Comparison of ENCODE assay signal across 28 cellular contexts in the genomic region with DNA sequence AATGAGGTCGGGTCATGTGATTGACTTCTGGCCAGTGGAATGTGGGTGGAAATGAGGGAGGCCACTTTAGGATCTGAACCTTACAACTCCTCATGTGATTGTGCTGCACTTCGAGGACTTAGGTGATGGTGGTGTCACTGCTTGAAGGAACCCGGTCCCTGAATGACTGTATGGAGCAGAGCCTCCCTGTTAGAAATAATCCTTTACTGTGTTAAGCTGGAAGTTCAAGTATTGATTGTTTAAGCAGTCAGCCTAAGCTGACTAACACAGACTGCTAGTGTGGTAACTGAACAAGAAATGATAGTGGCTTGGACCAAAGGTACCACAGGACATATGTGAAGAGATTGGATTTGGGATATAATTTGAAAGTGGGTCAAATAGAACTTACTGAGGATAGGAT.
"Had no signal": no experiment of that assay in that cellular context is flagged by ENCODE, and none has a peak within 500 bp of the region (broad histone marks: within the 10 kb centered on the region; RNA-seq: fewer than 3 reads in every experiment).

No MANE protein-coding gene starts in this region.

- H3K27me3 ChIP-seq: colonic mucosa, gastroesophageal sphincter, heart left ventricle, hepatocyte, neutrophil, suprapubic skin, transverse colon, upper lobe of right lung, uterus had no signal

- H3K4me3 ChIP-seq: colonic mucosa, gastroesophageal sphincter, heart left ventricle, hepatocyte, smooth muscle cell, suprapubic skin, transverse colon, upper lobe of right lung, uterus had no signal

- H3K27ac Mint-ChIP-seq: dendritic cell treated with granulocyte-macrophage colony-stimulating factor and Interleukin-4, amounts not matched to agents 40 ng/mL and 50 ng/mL, for 4 days; endodermal cell; natural killer cell; progenitor cell of endocrine pancreas; stimulated activated naive CD8-positive, alpha-beta T cell treated with anti-CD3 and anti-CD28 coated beads, Interleukin-15, amount 100 ng/mL, for 72 hours had no signal

- FAIRE-seq: kidney had no signal

- H3K9ac ChIP-seq: parathyroid adenoma had no signal

- H3K4me1 Mint-ChIP-seq: natural killer cell; stimulated activated naive CD8-positive, alpha-beta T cell treated with anti-CD3 and anti-CD28 coated beads, Interleukin-15, amount 100 ng/mL, for 72 hours had no signal

- H3K36me3 Mint-ChIP-seq: natural killer cell had no signal

- H3K9me3 ChIP-seq: colonic mucosa, heart left ventricle, neutrophil, suprapubic skin, transverse colon, upper lobe of right lung, uterus had no signal

- H3K4me3 Mint-ChIP-seq: dendritic cell treated with granulocyte-macrophage colony-stimulating factor and Interleukin-4, amounts not matched to agents 40 ng/mL and 50 ng/mL, for 4 days; endodermal cell; natural killer cell; stimulated activated naive CD8-positive, alpha-beta T cell treated with anti-CD3 and anti-CD28 coated beads, Interleukin-15, amount 100 ng/mL, for 72 hours had no signal

- H3K79me2 ChIP-seq: hepatocyte, parathyroid adenoma had no signal

- H3K36me3 ChIP-seq: colonic mucosa, gastroesophageal sphincter, heart left ventricle, neutrophil, suprapubic skin, transverse colon, upper lobe of right lung, uterus had no signal

- H3K9me3 Mint-ChIP-seq: dendritic cell treated with granulocyte-macrophage colony-stimulating factor and Interleukin-4, amounts not matched to agents 40 ng/mL and 50 ng/mL, for 4 days; endodermal cell; stimulated activated naive CD8-positive, alpha-beta T cell treated with anti-CD3 and anti-CD28 coated beads, Interleukin-15, amount 100 ng/mL, for 72 hours had no signal

- H3K4me1 ChIP-seq: colonic mucosa, gastroesophageal sphincter, heart left ventricle, parathyroid adenoma, suprapubic skin, transverse colon, upper lobe of right lung, uterus had no signal

- H3K27ac ChIP-seq: colonic mucosa, epithelial cell of prostate, gastroesophageal sphincter, heart left ventricle, hepatocyte, neutrophil, parathyroid adenoma, suprapubic skin, transverse colon, upper lobe of right lung, uterus had no signal

- H3K27me3 Mint-ChIP-seq: dendritic cell treated with granulocyte-macrophage colony-stimulating factor and Interleukin-4, amounts not matched to agents 40 ng/mL and 50 ng/mL, for 4 days; progenitor cell of endocrine pancreas; stimulated activated naive CD8-positive, alpha-beta T cell treated with anti-CD3 and anti-CD28 coated beads, Interleukin-15, amount 100 ng/mL, for 72 hours had no signal

- H2AFZ ChIP-seq: hepatocyte, parathyroid adenoma had no signal

- DNase-seq: colonic mucosa; effector CD8-positive, alpha-beta T cell; endodermal cell; foreskin fibroblast; heart left ventricle; kidney; natural killer cell; stimulated activated CD4-positive, alpha-beta T cell treated with anti-CD3 and anti-CD28 coated beads, Interleukin-12 subunit alpha, Interleukin-12 subunit beta, amount 100 ng/mL, for 4 hours; stimulated activated CD4-positive, alpha-beta T cell treated with anti-CD3 and anti-CD28 coated beads, Interleukin-1b, Interleukin-23, amount 100 ng/mL, for 48 hours; stimulated activated CD4-positive, alpha-beta T cell treated with anti-CD3 and anti-CD28 coated beads, Interleukin-4, amount 100 ng/mL, for 1 hour; stimulated activated CD8-positive, alpha-beta memory T cell treated with anti-CD3 and anti-CD28 coated beads, Interleukin-4, amount 100 ng/mL, for 48 hours; stimulated activated naive CD4-positive, alpha-beta T cell; stimulated activated naive CD8-positive, alpha-beta T cell treated with anti-CD3 and anti-CD28 coated beads, Interleukin-15, amount 100 ng/mL, for 72 hours; transverse colon; upper lobe of right lung; uterus had no signal

- ATAC-seq: esophagus mucosa; gastroesophageal sphincter; heart left ventricle; left lobe of liver; natural killer cell; sciatic nerve; stimulated activated naive CD8-positive, alpha-beta T cell treated with anti-CD3 and anti-CD28 coated beads, Interleukin-15, amount 100 ng/mL, for 72 hours; upper lobe of right lung had no signal

- H3K4me2 ChIP-seq: hepatocyte, smooth muscle cell had no signal
